ENCODE assay signal across 8 cellular contexts in genomic region chr1:36576118-36576517, GRCh38.
DNase-seq lines count a peak whose midpoint lies in the region; ATAC-seq and TF ChIP-seq lines count a peak whose summit lies in the region.

No MANE protein-coding gene starts in this region.

- H3K4me3 ChIP-seq in Panc1 (ENCODE audit: low read depth in 2 of 2, low read length in 2 of 2), result no peak overlapping the region
- no peak overlapping the region for H3K4me3 ChIP-seq in cardiac muscle cell
- H3K4me3 ChIP-seq in retinal pigment epithelial cell (ENCODE audit: low read length), result no peak overlapping the region

- in situ Hi-C loops in Panc1 (cut with HindIII; ENCODE audit: low pct_unique_long_range_greater_than_20kb, low sequenced_read_pairs), result no loop called here

- CTCF ChIA-PET in Panc1 (lab: Charles Lee), result interaction anchor here (0.5 to 1.3 kb wide), 14 partner anchors 10 to 911 kb away, joined by 3 to 7 read pairs (median 4); no protein-coding TSS in a partner anchor

- H3K36me3 ChIP-seq in Panc1 (ENCODE audit: control insufficient read depth, insufficient read depth, low read length) (no peaks in the 10 kb centered on the region), cardiac muscle cell (no peaks in the 10 kb centered on the region)

- BruUV-seq in Panc1 (replicated peaks; lab: Mats Ljungman, UMichigan), result no TSS peak

- POLR2A ChIA-PET in Panc1 (lab: Charles Lee), result no interaction called here

- H3K27ac ChIP-seq in Panc1 (ENCODE audit: low read length), result no peak overlapping the region
- H3K27ac ChIP-seq in cardiac muscle cell, result no peak overlapping the region

- peak; percentile 67 for DNase-seq in COLO829 (ENCODE audit: low spot score)
- peak; percentile 22 for DNase-seq in HS-27A (ENCODE audit: low read depth)
- DNase-seq in Panc1 (ENCODE audit: low read depth, low spot score), result no peak
- peak; percentile 81 for DNase-seq in activated effector memory CD4-positive, alpha-beta T cell treated with anti-CD3 and anti-CD28 coated beads, Interleukin-2, amount 50 U/mL, for 16 hours
- DNase-seq in cardiac muscle cell (ENCODE audit: low read depth in 1 of 2, low spot score in 1 of 2), result peak; percentile 53 to 79
- no peak for DNase-seq in retinal pigment epithelial cell (ENCODE audit: low read depth)

- H3K4me1 ChIP-seq in Panc1 (ENCODE audit: control insufficient read depth, insufficient read depth, low read length), result no peaks in the 10 kb centered on the region
- no peaks in the 10 kb centered on the region for H3K4me1 ChIP-seq in cardiac muscle cell (ENCODE audit: low read depth)

- H3K27me3 ChIP-seq in Panc1 (ENCODE audit: control insufficient read depth, insufficient read depth, low read length) (no peaks in the 10 kb centered on the region; the same call in 1 of the 2 replicates), cardiac muscle cell (peaks cover 8% of the 10 kb centered on the region)

- TF ChIP-seq CTCF in Panc1 (IDR thresholded peaks at IDR 0.05) (peak; percentile 96), cardiac muscle cell (IDR thresholded peaks at IDR 0.05; ENCODE audit: low read depth, low read length) (peak; percentile 88), retinal pigment epithelial cell (conservative IDR thresholded peaks at IDR 0.05; ENCODE audit: low read depth, low read length) (peak; percentile 94)

- H3K9me3 ChIP-seq in Panc1 (ENCODE audit: control insufficient read depth, insufficient read depth, low read depth, low read length) (no peaks in the 10 kb centered on the region), cardiac muscle cell (ENCODE audit: low read depth) (no peaks in the 10 kb centered on the region)

- ATAC-seq in Panc1 (peak; percentile 93), GM19463 (IDR thresholded peaks at IDR 0.05; ENCODE audit: unreplicated experiment) (no peak), HG03039 (IDR thresholded peaks at IDR 0.05; ENCODE audit: unreplicated experiment) (no peak)

- intact Hi-C loops in Panc1 (cut with micrococcal nuclease; ENCODE audit: unreplicated experiment), result loop anchor here (5.0 kb wide), 1 partner anchor 856 kb away; no protein-coding TSS in a partner anchor

Comparison
In these comparisons a context has a peak if more than half of its experiments do, and no peak if none do; other contexts are left out.
1. DNase-seq: peak in COLO829 (single experiment), HS-27A (single experiment), activated effector memory CD4-positive, alpha-beta T cell treated with anti-CD3 and anti-CD28 coated beads, Interleukin-2, amount 50 U/mL, for 16 hours (single experiment) and cardiac muscle cell (2 of 2); none in Panc1 (single experiment) and retinal pigment epithelial cell (single experiment).
2. Peak in every context shown above with its lines, with median percentiles within 50 percentile points of each other: CTCF ChIP-seq.